ENCODE assay signal across 9 cellular contexts in the genomic region with DNA sequence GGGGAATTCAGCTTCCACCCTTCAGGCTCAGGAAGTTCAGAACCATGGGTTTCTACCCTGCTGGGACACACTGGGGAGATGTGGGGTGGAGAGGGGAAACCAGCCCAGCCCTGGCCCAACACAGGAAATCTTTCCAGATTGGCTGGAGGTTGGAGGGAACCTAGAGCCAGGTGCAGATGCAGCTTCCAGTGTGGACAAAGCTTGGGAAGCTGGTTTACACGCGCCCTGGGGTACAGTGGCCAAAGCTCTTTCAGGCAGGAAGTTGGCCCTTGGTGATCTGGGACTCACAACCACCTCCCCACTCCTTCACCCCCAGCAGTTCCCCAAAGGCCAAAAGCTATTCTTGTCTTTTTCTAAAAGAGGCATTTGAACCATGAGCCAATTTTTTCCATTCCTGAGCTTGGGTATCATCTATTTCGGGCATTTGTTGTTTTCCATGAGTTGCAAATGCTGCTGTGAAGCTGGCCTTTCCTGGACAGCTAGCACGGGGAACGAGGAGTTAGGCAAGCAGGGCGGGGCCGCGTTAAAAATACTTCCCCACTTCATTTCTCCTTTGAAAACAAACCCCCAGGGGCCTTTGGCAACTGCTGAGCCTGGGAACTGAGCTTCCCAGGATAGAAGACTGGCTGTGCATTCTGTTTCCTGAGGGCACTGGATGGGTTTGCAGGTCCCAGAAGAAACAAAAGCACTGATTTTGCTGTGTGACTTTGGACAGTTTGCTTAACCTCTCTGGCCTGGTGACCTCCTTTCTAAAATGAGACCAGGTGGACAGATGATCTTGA. TPM values are rescaled to one million over a fixed set of nuclear protein-coding genes. Genes with fewer than 3 reads are reported as not detected.
DNase-seq lines count a peak whose midpoint lies in the region; ATAC-seq, FAIRE-seq and TF ChIP-seq lines count a peak whose summit lies in the region.
"Had no signal": no experiment of that assay in that cellular context is flagged by ENCODE, and none has a peak within 500 bp of the region (broad histone marks: within the 10 kb centered on the region; RNA-seq: fewer than 3 reads in every experiment).

No MANE protein-coding gene starts in this region.

- H3K27ac Mint-ChIP-seq in astrocyte (ENCODE audit: unreplicated experiment) = peak overlapping the region; percentile 17
- no peak overlapping the region for H3K27ac Mint-ChIP-seq in H9
- no peak overlapping the region for H3K27ac Mint-ChIP-seq in nephron progenitor cell

- peaks cover 39% of the 10 kb centered on the region for H3K4me1 ChIP-seq in astrocyte (ENCODE audit: insufficient read depth, low read length)
- H3K4me1 ChIP-seq in thyroid gland = peaks cover 39 to 65% of the 10 kb centered on the region in 2 donors
- peaks cover 3% of the 10 kb centered on the region; the same call in 1 of the 2 replicates for H3K4me1 ChIP-seq in H9 (ENCODE audit: insufficient read depth, low read length)

- no peaks in the 10 kb centered on the region for H3K9me3 ChIP-seq in astrocyte (ENCODE audit: insufficient read depth, low read depth, low read length)
- no peaks in the 10 kb centered on the region for H3K9me3 ChIP-seq in thyroid gland
- H3K9me3 ChIP-seq in H9 (ENCODE audit: control insufficient read depth, low read depth, low read length) = no peaks in the 10 kb centered on the region

- H3K9ac ChIP-seq in astrocyte (ENCODE audit: low read length) (peak overlapping the region; percentile 3), H9 (ENCODE audit: extremely low read depth, insufficient read length, low read length) (no peak overlapping the region)

- H3K27ac ChIP-seq in astrocyte (ENCODE audit: low read depth, low read length) = peak overlapping the region; percentile 24
- peak overlapping the region; percentile 2 to 87 (median 83) for H3K27ac ChIP-seq in thyroid gland
- H3K27ac ChIP-seq in H9 (ENCODE audit: insufficient read length, low read depth, low read length) = no peak overlapping the region

- H3K23me2 ChIP-seq in H9 (ENCODE audit: insufficient read length, low read depth, low read length, poor library complexity, severe bottlenecking) = peaks cover 15% of the 10 kb centered on the region

- H2AK5ac ChIP-seq in H9 (ENCODE audit: insufficient read length, low read length) = no peak overlapping the region

- no peak overlapping the region for H2BK120ac ChIP-seq in H9 (ENCODE audit: low read depth, low read length, poor library complexity, severe bottlenecking)

- TF ChIP-seq CTCF in astrocyte (IDR thresholded peaks at IDR 0.05; ENCODE audit: insufficient read depth, low read depth, low read length) (no peak), thyroid gland (IDR thresholded peaks at IDR 0.05) (no peak), H9 (conservative IDR thresholded peaks at IDR 0.05) (no peak), nephron progenitor cell (IDR thresholded peaks at IDR 0.05) (no peak)

- no peak overlapping the region for H3K23ac ChIP-seq in H9 (ENCODE audit: insufficient read length, low read depth, low read length)

- DNase-seq in SIG-M5 treated with dmso at 0.1 percent for 504 hours (lab: John Stamatoyannopoulos, UW; ENCODE audit: unreplicated experiment) (peak; percentile 76), SIG-M5 (lab: John Stamatoyannopoulos, UW) (no peak), astrocyte (ENCODE audit: low read depth) (peak; percentile 26), left colon (peak; percentile 59 to 76), thyroid gland (peak; percentile 85 to 86), H9 (no peak), nephron progenitor cell (no peak), SW 1271 (lab: John Stamatoyannopoulos, UW) (no peak)
- DNase-seq: CD4-positive, CD25-positive, alpha-beta regulatory T cell had no signal

- H3K4me1 Mint-ChIP-seq in astrocyte (ENCODE audit: low read depth, unreplicated experiment) (peaks cover 13% of the 10 kb centered on the region), H9 (peaks cover 15 to 30% of the 10 kb centered on the region in 2 experiments), nephron progenitor cell (peaks cover 65% of the 10 kb centered on the region)

- no peak for ATAC-seq in left colon

- H4K20me1 ChIP-seq in astrocyte (ENCODE audit: insufficient read depth, low read length) (peaks cover 16% of the 10 kb centered on the region), H9 (ENCODE audit: control insufficient read depth, insufficient read depth, insufficient read length) (no peaks in the 10 kb centered on the region)

- no peak overlapping the region for H3K4ac ChIP-seq in H9 (ENCODE audit: low read depth, low read length)

- H3K18ac ChIP-seq in H9 (ENCODE audit: insufficient read length, low read depth, low read length) = no peak overlapping the region

- H2BK15ac ChIP-seq in H9 (ENCODE audit: low read depth, low read length) = no peak overlapping the region

- H3K36me3 ChIP-seq in astrocyte (ENCODE audit: insufficient read depth, low read length) = no peaks in the 10 kb centered on the region
- H3K36me3 ChIP-seq in thyroid gland = no peaks in the 10 kb centered on the region

- H3K56ac ChIP-seq in H9 (ENCODE audit: insufficient read length, low read depth, low read length) = no peak overlapping the region

- no peaks in the 10 kb centered on the region for H3K9me3 Mint-ChIP-seq in astrocyte (ENCODE audit: unreplicated experiment)
- no peaks in the 10 kb centered on the region for H3K9me3 Mint-ChIP-seq in H9
- H3K9me3 Mint-ChIP-seq in nephron progenitor cell = no peaks in the 10 kb centered on the region
- H3K9me3 Mint-ChIP-seq: CD4-positive, CD25-positive, alpha-beta regulatory T cell had no signal

- H2BK20ac ChIP-seq in H9 (ENCODE audit: low read depth, low read length, poor library complexity, severe bottlenecking) = no peak overlapping the region

- H4K91ac ChIP-seq in H9 (ENCODE audit: insufficient read length, low read depth, low read length) = no peak overlapping the region

- H3K36me3 Mint-ChIP-seq in astrocyte (ENCODE audit: low read depth, unreplicated experiment) (no peaks in the 10 kb centered on the region), H9 (ENCODE audit: insufficient read depth in 1 of 3, low read depth in 3 of 3) (no peaks in the 10 kb centered on the region), nephron progenitor cell (ENCODE audit: low read depth) (no peaks in the 10 kb centered on the region)
- H3K36me3 Mint-ChIP-seq: CD4-positive, CD25-positive, alpha-beta regulatory T cell had no signal

- no peak overlapping the region for H4K8ac ChIP-seq in H9 (replicated peaks; ENCODE audit: insufficient read length, low read depth, low read length)

- intact Hi-C loops in left colon (cut with DNase I, micrococcal nuclease) = no loop called here
- intact Hi-C loops in thyroid gland (cut with DNase I) = loop anchor here (10.0 kb wide), 1 partner anchor 101 kb away; the partner anchor contains the start of gene KANSL3

- H3K4me3 Mint-ChIP-seq in astrocyte (ENCODE audit: unreplicated experiment) (no peak overlapping the region), H9 (no peak overlapping the region), nephron progenitor cell (no peak overlapping the region)

- H2BK5ac ChIP-seq in H9 (ENCODE audit: insufficient read length, low read length) = no peak overlapping the region

- H3K27me3 Mint-ChIP-seq in astrocyte (ENCODE audit: low read depth, unreplicated experiment) (peaks cover 2% of the 10 kb centered on the region), H9 (ENCODE audit: low read depth) (peaks cover 54% of the 10 kb centered on the region), nephron progenitor cell (ENCODE audit: low read depth, poor library complexity) (peaks cover 13% of the 10 kb centered on the region)

- H3K79me2 ChIP-seq in astrocyte (ENCODE audit: insufficient read depth, low read length) = peaks cover 17% of the 10 kb centered on the region
- no peaks in the 10 kb centered on the region for H3K79me2 ChIP-seq in H9 (ENCODE audit: insufficient read depth, low read length)

- no peak overlapping the region for H3K14ac ChIP-seq in H9 (ENCODE audit: insufficient read depth, low read length)

- no peak overlapping the region for H4K5ac ChIP-seq in H9 (ENCODE audit: insufficient read length, low read depth, low read length)

- H3K79me1 ChIP-seq in H9 (ENCODE audit: insufficient read depth, low read depth, low read length, poor library complexity, severe bottlenecking) = no peaks in the 10 kb centered on the region

- H3K4me3 ChIP-seq in astrocyte (ENCODE audit: insufficient read depth, low read depth, low read length) (no peak overlapping the region), thyroid gland (replicated peaks in 1 of 3) (no peak overlapping the region)

- H3T11ph ChIP-seq in H9 (ENCODE audit: low read length) = no peak overlapping the region

- H3K27me3 ChIP-seq in astrocyte (ENCODE audit: insufficient read depth, low read length) (no peaks in the 10 kb centered on the region), thyroid gland (no peaks in the 10 kb centered on the region), H9 (ENCODE audit: insufficient read depth, low read length) (peaks cover 12% of the 10 kb centered on the region; the same call in 1 of the 2 replicates)

- H2AFZ ChIP-seq in astrocyte (ENCODE audit: low read depth, low read length) = no peak overlapping the region
- H2AFZ ChIP-seq in H9 (ENCODE audit: low read length) = no peak overlapping the region

- no peak for FAIRE-seq in astrocyte (lab: Jason Lieb, UNC)

- 12 to 15% methylated on average over 8 of the region's 8 CpGs for WGBS in thyroid gland, 2 donors
- WGBS in H9 (ENCODE audit: extremely low coverage, insufficient read length, low lambda C conversion rate) = no CpG with 5 or more reads among the region's 8 CpGs

- H3K4me2 ChIP-seq in astrocyte (ENCODE audit: low read length) = peak overlapping the region; percentile 9
- H3K4me2 ChIP-seq in H9 (ENCODE audit: insufficient read depth, insufficient read length, low read length) = no peak overlapping the region

- H2BK12ac ChIP-seq in H9 (ENCODE audit: insufficient read length, low read depth, low read length) = no peak overlapping the region

- no peak for TF ChIP-seq POLR2A in thyroid gland (IDR thresholded peaks at IDR 0.05)

RNA-seq across cellular contexts. Expression of gene ARID5A, which starts 3.1 kb away (rescaled TPM):
- 11.3 and 11.8 TPM in 2 replicates for total RNA-seq in astrocyte
- total RNA-seq in left colon = 10 to 100 TPM in 1 of 2 donors, 1 to 10 TPM in 1; 5.6 to 13.7 TPM
- total RNA-seq in thyroid gland = 10 to 100 TPM in 3 of 4 donors, 1 to 10 TPM in 1; 9.2 to 29.3 (median 20.0) TPM
- 3.8 and 4.5 TPM in 2 replicates for total RNA-seq in H9 (2021)

RNA-seq across cellular contexts. Expression of gene NEURL3, which starts 28.3 kb away (rescaled TPM):
- total RNA-seq in astrocyte (0.34 and 0.38 TPM in 2 replicates), left colon (1 to 10 TPM in 1 of 2 donors, under 1 TPM in 1; 0.58 to 3.3 TPM), thyroid gland (under 1 TPM in 1 of 4 donors, not detected in 3; 0.40 TPM), H9 (2021) (not detected in 2 replicates)
- total RNA-seq: CD4-positive, CD25-positive, alpha-beta regulatory T cell had no signal

Comparison
In these comparisons a context has a peak if more than half of its experiments do, and no peak if none do; other contexts are left out.
1. DNase-seq: peak in SIG-M5 treated with dmso at 0.1 percent for 504 hours (single experiment), astrocyte (single experiment), left colon (2 of 2) and thyroid gland (2 of 2); none in SIG-M5 (single experiment), H9 (single experiment), nephron progenitor cell (single experiment) and SW 1271 (0 of 2).